In the genomic region with DNA sequence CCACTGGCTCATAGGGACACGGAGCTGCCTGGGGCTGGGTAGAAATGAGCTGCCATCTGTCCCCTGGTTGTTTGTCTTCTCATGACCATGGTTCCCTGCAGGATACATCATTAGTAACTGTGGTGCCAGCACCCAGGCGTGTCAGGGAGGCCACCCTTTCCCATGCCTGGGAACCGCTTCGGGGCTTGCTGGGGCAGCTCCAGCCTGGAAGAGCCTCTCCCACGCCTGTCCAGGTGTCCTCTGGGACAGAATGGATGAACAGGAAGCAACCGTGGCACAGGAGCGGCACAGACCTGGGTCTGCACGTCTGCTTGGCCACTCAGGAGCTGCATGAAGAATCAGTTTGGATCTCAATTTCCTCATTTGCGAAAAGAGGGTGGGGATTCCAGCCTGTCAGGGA, we compare ENCODE assay signal across 15 cellular contexts. TPM values are rescaled to one million over a fixed set of nuclear protein-coding genes. Genes with fewer than 3 reads are reported as not detected.
"Had no signal": no experiment of that assay in that cellular context is flagged by ENCODE, and none has a peak within 500 bp of the region (broad histone marks: within the 10 kb centered on the region; RNA-seq: fewer than 3 reads in every experiment).

No MANE protein-coding gene starts in this region.

- H3K4me1 Mint-ChIP-seq: activated B cell treated with CpG ODN at 0.5 μM for 24 hours; activated CD4-positive, alpha-beta T cell treated with anti-CD3 and anti-CD28 coated beads, Interleukin-2, amount 10 ng/mL, durations not matched to agents 24 days and 14 days; activated naive CD4-positive, alpha-beta T cell treated with anti-CD3 and anti-CD28 coated beads, Interleukin-2, amount 10 ng/mL, durations not matched to agents 7 days and 5 days; activated T-helper 17 cell treated with anti-CD3 and anti-CD28 coated beads, Interleukin-2, amount 50 U/mL, for 72 hours had no signal

- H3K4me3 Mint-ChIP-seq: activated B cell treated with CpG ODN at 0.5 μM for 24 hours; activated CD4-positive, alpha-beta T cell treated with anti-CD3 and anti-CD28 coated beads, Interleukin-2, amount 10 ng/mL, durations not matched to agents 24 days and 14 days; activated naive CD4-positive, alpha-beta T cell treated with anti-CD3 and anti-CD28 coated beads, Interleukin-2, amount 10 ng/mL, durations not matched to agents 7 days and 5 days; activated T-helper 17 cell treated with anti-CD3 and anti-CD28 coated beads, Interleukin-2, amount 50 U/mL, for 72 hours; effector memory CD8-positive, alpha-beta T cell; natural killer cell treated with Interleukin-12 subunit alpha and Interleukin-12 subunit beta and Interleukin-15 and Interleukin-18, amount 100 ng/mL, for 72 hours had no signal

- H3K27ac Mint-ChIP-seq: activated B cell treated with CpG ODN at 0.5 μM for 24 hours; activated CD4-positive, alpha-beta T cell treated with anti-CD3 and anti-CD28 coated beads, Interleukin-2, amount 10 ng/mL, durations not matched to agents 24 days and 14 days; activated naive CD4-positive, alpha-beta T cell treated with anti-CD3 and anti-CD28 coated beads, Interleukin-2, amount 10 ng/mL, durations not matched to agents 7 days and 5 days; activated T-helper 17 cell treated with anti-CD3 and anti-CD28 coated beads, Interleukin-2, amount 50 U/mL, for 72 hours; natural killer cell treated with Interleukin-12 subunit alpha and Interleukin-12 subunit beta and Interleukin-15 and Interleukin-18, amount 100 ng/mL, for 72 hours had no signal

- DNase-seq: activated B cell treated with CpG ODN at 0.5 μM for 24 hours; activated CD4-positive, alpha-beta T cell treated with anti-CD3 and anti-CD28 coated beads, Interleukin-2, amount 10 ng/mL, durations not matched to agents 24 days and 14 days; activated naive CD4-positive, alpha-beta T cell treated with anti-CD3 and anti-CD28 coated beads, Interleukin-2, amount 10 ng/mL, durations not matched to agents 7 days and 5 days; activated T-cell treated with anti-CD3 and anti-CD28 coated beads for 4 hours; caudate nucleus; colonic mucosa; effector memory CD8-positive, alpha-beta T cell; foreskin fibroblast; head of caudate nucleus; thyroid gland; uterus had no signal

- H3K9me3 ChIP-seq: colonic mucosa, esophagus muscularis mucosa, thyroid gland, uterus had no signal

- H3K27me3 Mint-ChIP-seq: activated CD4-positive, alpha-beta T cell treated with anti-CD3 and anti-CD28 coated beads, Interleukin-2, amount 10 ng/mL, durations not matched to agents 24 days and 14 days; natural killer cell treated with Interleukin-12 subunit alpha and Interleukin-12 subunit beta and Interleukin-15 and Interleukin-18, amount 100 ng/mL, for 72 hours had no signal

- ATAC-seq: activated T-helper 17 cell treated with anti-CD3 and anti-CD28 coated beads, Interleukin-2, amount 50 U/mL, for 72 hours; effector memory CD8-positive, alpha-beta T cell; natural killer cell treated with Interleukin-12 subunit alpha and Interleukin-12 subunit beta and Interleukin-15 and Interleukin-18, amount 100 ng/mL, for 72 hours had no signal

- H3K9me3 Mint-ChIP-seq: activated B cell treated with CpG ODN at 0.5 μM for 24 hours; activated CD4-positive, alpha-beta T cell treated with anti-CD3 and anti-CD28 coated beads, Interleukin-2, amount 10 ng/mL, durations not matched to agents 24 days and 14 days; activated naive CD4-positive, alpha-beta T cell treated with anti-CD3 and anti-CD28 coated beads, Interleukin-2, amount 10 ng/mL, durations not matched to agents 7 days and 5 days; activated T-helper 17 cell treated with anti-CD3 and anti-CD28 coated beads, Interleukin-2, amount 50 U/mL, for 72 hours; effector memory CD8-positive, alpha-beta T cell; natural killer cell treated with Interleukin-12 subunit alpha and Interleukin-12 subunit beta and Interleukin-15 and Interleukin-18, amount 100 ng/mL, for 72 hours had no signal

- H3K36me3 Mint-ChIP-seq: activated naive CD4-positive, alpha-beta T cell treated with anti-CD3 and anti-CD28 coated beads, Interleukin-2, amount 10 ng/mL, durations not matched to agents 7 days and 5 days; natural killer cell treated with Interleukin-12 subunit alpha and Interleukin-12 subunit beta and Interleukin-15 and Interleukin-18, amount 100 ng/mL, for 72 hours had no signal

RNA-seq across cellular contexts. Expression of gene SDC1, which starts 34.8 kb away (rescaled TPM):
- total RNA-seq: activated B cell treated with CpG ODN at 0.5 μM for 24 hours; natural killer cell treated with Interleukin-12 subunit alpha and Interleukin-12 subunit beta and Interleukin-15 and Interleukin-18, amount 100 ng/mL, for 72 hours; T-helper 1 cell treated with Interleukin-12 subunit alpha and Interleukin-12 subunit beta and Interleukin-4 antibody, amounts not matched to agents 30 ng/mL and 1 ng/mL, for 36 hours had no signal
